Comparison of ENCODE assay signal across 1 cellular context in the genomic region with DNA sequence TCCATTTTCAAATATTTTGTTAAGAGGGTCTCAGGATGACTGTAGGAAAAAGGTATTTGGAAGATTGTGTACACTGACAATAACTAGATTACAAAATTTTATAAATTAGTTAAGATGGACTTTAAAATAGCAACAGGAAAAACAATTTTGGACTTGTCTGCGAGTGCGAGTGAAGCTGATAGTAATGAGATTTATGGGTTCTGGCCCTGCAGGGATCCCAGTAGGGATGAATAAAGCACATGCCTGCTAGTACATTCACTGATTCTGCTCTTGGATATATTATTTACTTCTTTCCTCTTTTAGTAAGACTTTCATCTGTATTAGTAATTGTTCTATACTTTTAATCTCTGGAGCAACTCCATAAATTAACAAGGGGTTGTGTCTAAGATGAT.
TF ChIP-seq lines count a peak whose summit lies in the region.

No MANE protein-coding gene starts in this region.

TF ChIP-seq in K562, 482 proteins besides CTCF, POLR2A, EP300 and RAD21:
- TF ChIP-seq ZNF212 (CRISPR knock-in tag; IDR thresholded peaks at IDR 0.05) = no peak
- no peak for TF ChIP-seq E2F4 (CRISPR knock-in tag; IDR thresholded peaks at IDR 0.05; ENCODE audit: low read depth)
- TF ChIP-seq FOXA3 (CRISPR knock-in tag; conservative IDR thresholded peaks at IDR 0.05 in 1 of 2, IDR thresholded peaks at IDR 0.05 in 1 of 2) = no peak
- no peak for TF ChIP-seq PHB (CRISPR knock-in tag; IDR thresholded peaks at IDR 0.05)
- no peak for TF ChIP-seq PBX2 (CRISPR knock-in tag; IDR thresholded peaks at IDR 0.05; ENCODE audit: low read depth)
- peak; percentile 75 for TF ChIP-seq PBX2 (tag; conservative IDR thresholded peaks at IDR 0.05; ENCODE audit: low read depth)
- no peak for TF ChIP-seq ZNF384 (IDR thresholded peaks at IDR 0.05; ENCODE audit: low read depth, low read length)
- TF ChIP-seq GTF2E2 (tag; IDR thresholded peaks at IDR 0.05) = 0 out of 2 replicates have a peak, but pooled peaks have one; percentile 21
- TF ChIP-seq MEIS2 (IDR thresholded peaks at IDR 0.05; ENCODE audit: partially characterized antibody) = peak; percentile 78
- no peak for TF ChIP-seq BCOR (IDR thresholded peaks at IDR 0.05)
- TF ChIP-seq ZNF644 (tag; IDR thresholded peaks at IDR 0.05; ENCODE audit: low read depth) = no peak
- TF ChIP-seq MLX (CRISPR knock-in tag; conservative IDR thresholded peaks at IDR 0.05) = no peak
- TF ChIP-seq PATZ1 (CRISPR knock-in tag; IDR thresholded peaks at IDR 0.05; ENCODE audit: borderline replicate concordance) = no peak
- no peak for TF ChIP-seq ZNF280B (CRISPR knock-in tag; IDR thresholded peaks at IDR 0.05)
- TF ChIP-seq SMARCB1 (IDR thresholded peaks at IDR 0.05; ENCODE audit: insufficient read length, low read depth) = no peak
- no peak for TF ChIP-seq CEBPG (CRISPR knock-in tag; IDR thresholded peaks at IDR 0.05)
- no peak for TF ChIP-seq CEBPG (tag; conservative IDR thresholded peaks at IDR 0.05 in 1 of 2, IDR thresholded peaks at IDR 0.05 in 1 of 2)
- TF ChIP-seq MNT (conservative IDR thresholded peaks at IDR 0.05) = 0 out of 4 replicates have a peak, but pooled peaks of 1 of the 2 experiments have one; percentile 28
- 0 out of 2 replicates have a peak, but pooled peaks have one; percentile 6 for TF ChIP-seq VEZF1 (CRISPR knock-in tag; IDR thresholded peaks at IDR 0.05)
- no peak for TF ChIP-seq XRCC5 (IDR thresholded peaks at IDR 0.05; ENCODE audit: low read depth, low read length)
